Comparison of ENCODE assay signal across 1 cellular context in the genomic region with DNA sequence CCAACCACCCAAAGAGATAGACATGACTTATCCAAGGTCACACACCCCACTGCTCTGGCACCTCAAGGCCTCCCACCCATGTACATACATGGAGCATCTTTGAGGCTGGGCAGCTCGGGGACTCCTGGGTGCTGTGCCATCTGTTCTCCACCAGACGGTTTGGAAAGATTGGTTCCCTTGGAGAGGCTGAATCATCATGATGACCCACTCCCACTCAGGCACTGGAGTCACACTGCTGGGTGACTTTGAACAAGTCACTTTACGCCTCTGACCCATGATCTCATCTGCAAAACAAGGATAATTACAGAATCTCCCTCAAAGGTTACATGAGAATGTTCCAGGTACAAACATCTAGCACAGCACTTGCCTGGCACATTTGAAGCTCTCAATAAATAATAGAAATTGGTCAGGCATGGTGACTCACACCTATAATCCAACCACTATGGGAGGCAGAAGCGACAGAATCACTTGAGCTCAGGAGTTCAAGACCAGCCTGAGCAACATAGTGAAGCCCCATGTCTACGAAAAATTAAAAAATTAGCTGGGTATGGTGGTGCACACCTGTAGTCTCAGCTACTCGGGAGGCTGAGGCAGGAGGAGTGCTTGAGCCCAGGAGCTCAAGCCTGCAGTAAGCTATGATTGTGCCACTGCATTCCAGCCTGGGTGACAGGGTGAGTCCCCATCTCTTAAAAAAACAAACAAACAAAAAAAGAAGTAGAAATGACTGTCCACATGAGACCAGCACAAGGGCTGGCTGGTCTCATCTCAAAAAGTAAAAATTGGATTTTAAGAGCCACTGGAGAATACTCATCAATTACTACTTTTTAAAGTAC.
A peak's percentile ranks its signal among the peaks of the same experiment; 100 is the strongest.
TF ChIP-seq lines count a peak whose summit lies in the region.

No MANE protein-coding gene starts in this region.

TF ChIP-seq in HEK293, 187 proteins besides CTCF, POLR2A, EP300 and RAD21 (continued from another document and continues in another):
- TF ChIP-seq, protein P1, sequence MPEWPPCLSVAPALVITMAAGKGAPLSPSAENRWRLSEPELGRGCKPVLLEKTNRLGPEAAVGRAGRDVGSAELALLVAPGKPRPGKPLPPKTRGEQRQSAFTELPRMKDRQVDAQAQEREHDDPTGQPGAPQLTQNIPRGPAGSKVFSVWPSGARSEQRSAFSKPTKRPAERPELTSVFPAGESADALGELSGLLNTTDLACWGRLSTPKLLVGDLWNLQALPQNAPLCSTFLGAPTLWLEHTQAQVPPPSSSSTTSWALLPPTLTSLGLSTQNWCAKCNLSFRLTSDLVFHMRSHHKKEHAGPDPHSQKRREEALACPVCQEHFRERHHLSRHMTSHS (tag by site-specific recombination; IDR thresholded peaks at IDR 0.05): no peak
- TF ChIP-seq SCRT1 (tag by site-specific recombination; IDR thresholded peaks at IDR 0.05; ENCODE audit: borderline replicate concordance): peak; percentile 68; the same call in 1 of the 2 replicates
- no peak for TF ChIP-seq ZNF426 (tag by site-specific recombination; IDR thresholded peaks at IDR 0.05)
- TF ChIP-seq ZFP37 (tag by site-specific recombination; IDR thresholded peaks at IDR 0.05): no peak; the same call in 1 of the 2 replicates
- TF ChIP-seq, protein P2, sequence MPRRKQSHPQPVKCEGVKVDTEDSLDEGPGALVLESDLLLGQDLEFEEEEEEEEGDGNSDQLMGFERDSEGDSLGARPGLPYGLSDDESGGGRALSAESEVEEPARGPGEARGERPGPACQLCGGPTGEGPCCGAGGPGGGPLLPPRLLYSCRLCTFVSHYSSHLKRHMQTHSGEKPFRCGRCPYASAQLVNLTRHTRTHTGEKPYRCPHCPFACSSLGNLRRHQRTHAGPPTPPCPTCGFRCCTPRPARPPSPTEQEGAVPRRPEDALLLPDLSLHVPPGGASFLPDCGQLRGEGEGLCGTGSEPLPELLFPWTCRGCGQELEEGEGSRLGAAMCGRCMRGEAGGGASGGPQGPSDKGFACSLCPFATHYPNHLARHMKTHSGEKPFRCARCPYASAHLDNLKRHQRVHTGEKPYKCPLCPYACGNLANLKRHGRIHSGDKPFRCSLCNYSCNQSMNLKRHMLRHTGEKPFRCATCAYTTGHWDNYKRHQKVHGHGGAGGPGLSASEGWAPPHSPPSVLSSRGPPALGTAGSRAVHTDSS (tag by site-specific recombination; IDR thresholded peaks at IDR 0.05): no peak
- TF ChIP-seq, protein P3, sequence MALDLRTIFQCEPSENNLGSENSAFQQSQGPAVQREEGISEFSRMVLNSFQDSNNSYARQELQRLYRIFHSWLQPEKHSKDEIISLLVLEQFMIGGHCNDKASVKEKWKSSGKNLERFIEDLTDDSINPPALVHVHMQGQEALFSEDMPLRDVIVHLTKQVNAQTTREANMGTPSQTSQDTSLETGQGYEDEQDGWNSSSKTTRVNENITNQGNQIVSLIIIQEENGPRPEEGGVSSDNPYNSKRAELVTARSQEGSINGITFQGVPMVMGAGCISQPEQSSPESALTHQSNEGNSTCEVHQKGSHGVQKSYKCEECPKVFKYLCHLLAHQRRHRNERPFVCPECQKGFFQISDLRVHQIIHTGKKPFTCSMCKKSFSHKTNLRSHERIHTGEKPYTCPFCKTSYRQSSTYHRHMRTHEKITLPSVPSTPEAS (tag by site-specific recombination; IDR thresholded peaks at IDR 0.05): no peak; the same call in 1 of the 2 replicates
- TF ChIP-seq ZNF670 (tag by site-specific recombination; IDR thresholded peaks at IDR 0.05; ENCODE audit: low read depth): no peak
- TF ChIP-seq EGR2 (tag by site-specific recombination; IDR thresholded peaks at IDR 0.05; ENCODE audit: low read depth): peak; percentile 56; the same call in 1 of the 2 replicates
- TF ChIP-seq HOXC10 (CRISPR knock-in tag; IDR thresholded peaks at IDR 0.05): no peak
- TF ChIP-seq ZNF311 (tag by site-specific recombination; IDR thresholded peaks at IDR 0.05; ENCODE audit: borderline replicate concordance): no peak
- no peak for TF ChIP-seq ZNF521 (tag by site-specific recombination; IDR thresholded peaks at IDR 0.05)
- TF ChIP-seq ZIC2 (tag by site-specific recombination; IDR thresholded peaks at IDR 0.05): no peak; the same call in 1 of the 2 replicates
- TF ChIP-seq, protein P4, sequence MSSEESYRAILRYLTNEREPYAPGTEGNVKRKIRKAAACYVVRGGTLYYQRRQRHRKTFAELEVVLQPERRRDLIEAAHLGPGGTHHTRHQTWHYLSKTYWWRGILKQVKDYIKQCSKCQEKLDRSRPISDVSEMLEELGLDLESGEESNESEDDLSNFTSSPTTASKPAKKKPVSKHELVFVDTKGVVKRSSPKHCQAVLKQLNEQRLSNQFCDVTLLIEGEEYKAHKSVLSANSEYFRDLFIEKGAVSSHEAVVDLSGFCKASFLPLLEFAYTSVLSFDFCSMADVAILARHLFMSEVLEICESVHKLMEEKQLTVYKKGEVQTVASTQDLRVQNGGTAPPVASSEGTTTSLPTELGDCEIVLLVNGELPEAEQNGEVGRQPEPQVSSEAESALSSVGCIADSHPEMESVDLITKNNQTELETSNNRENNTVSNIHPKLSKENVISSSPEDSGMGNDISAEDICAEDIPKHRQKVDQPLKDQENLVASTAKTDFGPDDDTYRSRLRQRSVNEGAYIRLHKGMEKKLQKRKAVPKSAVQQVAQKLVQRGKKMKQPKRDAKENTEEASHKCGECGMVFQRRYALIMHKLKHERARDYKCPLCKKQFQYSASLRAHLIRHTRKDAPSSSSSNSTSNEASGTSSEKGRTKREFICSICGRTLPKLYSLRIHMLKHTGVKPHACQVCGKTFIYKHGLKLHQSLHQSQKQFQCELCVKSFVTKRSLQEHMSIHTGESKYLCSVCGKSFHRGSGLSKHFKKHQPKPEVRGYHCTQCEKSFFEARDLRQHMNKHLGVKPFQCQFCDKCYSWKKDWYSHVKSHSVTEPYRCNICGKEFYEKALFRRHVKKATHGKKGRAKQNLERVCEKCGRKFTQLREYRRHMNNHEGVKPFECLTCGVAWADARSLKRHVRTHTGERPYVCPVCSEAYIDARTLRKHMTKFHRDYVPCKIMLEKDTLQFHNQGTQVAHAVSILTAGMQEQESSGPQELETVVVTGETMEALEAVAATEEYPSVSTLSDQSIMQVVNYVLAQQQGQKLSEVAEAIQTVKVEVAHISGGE (tag by site-specific recombination; conservative IDR thresholded peaks at IDR 0.05; ENCODE audit: low read depth): no peak
- TF ChIP-seq OVOL3 (tag by site-specific recombination; IDR thresholded peaks at IDR 0.05): no peak; the same call in 1 of the 2 replicates
- TF ChIP-seq ZNF658 (tag by site-specific recombination; IDR thresholded peaks at IDR 0.05): no peak
- no peak for TF ChIP-seq ZNF155 (tag by site-specific recombination; IDR thresholded peaks at IDR 0.05)
- no peak for TF ChIP-seq ZNF140 (tag by site-specific recombination; IDR thresholded peaks at IDR 0.05)
- no peak for TF ChIP-seq ZNF157 (tag by site-specific recombination; IDR thresholded peaks at IDR 0.05)
- TF ChIP-seq GLIS2 (tag by site-specific recombination; IDR thresholded peaks at IDR 0.05): no peak
- TF ChIP-seq ZNF121 (tag by site-specific recombination; IDR thresholded peaks at IDR 0.05): no peak
- TF ChIP-seq ZNF24 (tag by site-specific recombination; IDR thresholded peaks at IDR 0.05): no peak; the same call in 1 of the 2 replicates
- TF ChIP-seq, protein P5, sequence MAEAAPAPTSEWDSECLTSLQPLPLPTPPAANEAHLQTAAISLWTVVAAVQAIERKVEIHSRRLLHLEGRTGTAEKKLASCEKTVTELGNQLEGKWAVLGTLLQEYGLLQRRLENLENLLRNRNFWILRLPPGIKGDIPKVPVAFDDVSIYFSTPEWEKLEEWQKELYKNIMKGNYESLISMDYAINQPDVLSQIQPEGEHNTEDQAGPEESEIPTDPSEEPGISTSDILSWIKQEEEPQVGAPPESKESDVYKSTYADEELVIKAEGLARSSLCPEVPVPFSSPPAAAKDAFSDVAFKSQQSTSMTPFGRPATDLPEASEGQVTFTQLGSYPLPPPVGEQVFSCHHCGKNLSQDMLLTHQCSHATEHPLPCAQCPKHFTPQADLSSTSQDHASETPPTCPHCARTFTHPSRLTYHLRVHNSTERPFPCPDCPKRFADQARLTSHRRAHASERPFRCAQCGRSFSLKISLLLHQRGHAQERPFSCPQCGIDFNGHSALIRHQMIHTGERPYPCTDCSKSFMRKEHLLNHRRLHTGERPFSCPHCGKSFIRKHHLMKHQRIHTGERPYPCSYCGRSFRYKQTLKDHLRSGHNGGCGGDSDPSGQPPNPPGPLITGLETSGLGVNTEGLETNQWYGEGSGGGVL (tag by site-specific recombination; IDR thresholded peaks at IDR 0.05): no peak
- no peak for TF ChIP-seq ZNF114 (tag by site-specific recombination; IDR thresholded peaks at IDR 0.05)
- no peak for TF ChIP-seq ZNF302 (tag by site-specific recombination; IDR thresholded peaks at IDR 0.05; ENCODE audit: low read depth)
- TF ChIP-seq ZFP3 (tag by site-specific recombination; IDR thresholded peaks at IDR 0.05; ENCODE audit: low read depth): no peak
- no peak for TF ChIP-seq ZNF707 (tag by site-specific recombination; IDR thresholded peaks at IDR 0.05)
- TF ChIP-seq, protein P6, sequence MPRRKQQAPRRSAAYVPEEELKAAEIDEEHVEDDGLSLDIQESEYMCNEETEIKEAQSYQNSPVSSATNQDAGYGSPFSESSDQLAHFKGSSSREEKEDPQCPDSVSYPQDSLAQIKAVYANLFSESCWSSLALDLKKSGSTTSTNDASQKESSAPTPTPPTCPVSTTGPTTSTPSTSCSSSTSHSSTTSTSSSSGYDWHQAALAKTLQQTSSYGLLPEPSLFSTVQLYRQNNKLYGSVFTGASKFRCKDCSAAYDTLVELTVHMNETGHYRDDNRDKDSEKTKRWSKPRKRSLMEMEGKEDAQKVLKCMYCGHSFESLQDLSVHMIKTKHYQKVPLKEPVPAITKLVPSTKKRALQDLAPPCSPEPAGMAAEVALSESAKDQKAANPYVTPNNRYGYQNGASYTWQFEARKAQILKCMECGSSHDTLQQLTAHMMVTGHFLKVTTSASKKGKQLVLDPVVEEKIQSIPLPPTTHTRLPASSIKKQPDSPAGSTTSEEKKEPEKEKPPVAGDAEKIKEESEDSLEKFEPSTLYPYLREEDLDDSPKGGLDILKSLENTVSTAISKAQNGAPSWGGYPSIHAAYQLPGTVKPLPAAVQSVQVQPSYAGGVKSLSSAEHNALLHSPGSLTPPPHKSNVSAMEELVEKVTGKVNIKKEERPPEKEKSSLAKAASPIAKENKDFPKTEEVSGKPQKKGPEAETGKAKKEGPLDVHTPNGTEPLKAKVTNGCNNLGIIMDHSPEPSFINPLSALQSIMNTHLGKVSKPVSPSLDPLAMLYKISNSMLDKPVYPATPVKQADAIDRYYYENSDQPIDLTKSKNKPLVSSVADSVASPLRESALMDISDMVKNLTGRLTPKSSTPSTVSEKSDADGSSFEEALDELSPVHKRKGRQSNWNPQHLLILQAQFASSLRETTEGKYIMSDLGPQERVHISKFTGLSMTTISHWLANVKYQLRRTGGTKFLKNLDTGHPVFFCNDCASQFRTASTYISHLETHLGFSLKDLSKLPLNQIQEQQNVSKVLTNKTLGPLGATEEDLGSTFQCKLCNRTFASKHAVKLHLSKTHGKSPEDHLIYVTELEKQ (tag by site-specific recombination; IDR thresholded peaks at IDR 0.05; ENCODE audit: borderline replicate concordance): peak; percentile 45; the same call in 1 of the 2 replicates
- TF ChIP-seq ZNF629 (tag by site-specific recombination; IDR thresholded peaks at IDR 0.05): peak; percentile 78
- TF ChIP-seq ZNF391 (tag by site-specific recombination; IDR thresholded peaks at IDR 0.05; ENCODE audit: borderline replicate concordance, low read depth): 0 out of 2 replicates have a peak, but pooled peaks have one; percentile 13
- 0 out of 2 replicates have a peak, but pooled peaks have one; percentile 17 for TF ChIP-seq ZNF394 (tag by site-specific recombination; IDR thresholded peaks at IDR 0.05; ENCODE audit: borderline replicate concordance)
- peak; percentile 75 for TF ChIP-seq ZFHX2 (tag by site-specific recombination; conservative IDR thresholded peaks at IDR 0.05)
- TF ChIP-seq, protein P7, sequence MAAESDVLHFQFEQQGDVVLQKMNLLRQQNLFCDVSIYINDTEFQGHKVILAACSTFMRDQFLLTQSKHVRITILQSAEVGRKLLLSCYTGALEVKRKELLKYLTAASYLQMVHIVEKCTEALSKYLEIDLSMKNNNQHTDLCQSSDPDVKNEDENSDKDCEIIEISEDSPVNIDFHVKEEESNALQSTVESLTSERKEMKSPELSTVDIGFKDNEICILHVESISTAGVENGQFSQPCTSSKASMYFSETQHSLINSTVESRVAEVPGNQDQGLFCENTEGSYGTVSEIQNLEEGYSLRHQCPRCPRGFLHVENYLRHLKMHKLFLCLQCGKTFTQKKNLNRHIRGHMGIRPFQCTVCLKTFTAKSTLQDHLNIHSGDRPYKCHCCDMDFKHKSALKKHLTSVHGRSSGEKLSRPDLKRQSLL (tag by site-specific recombination; IDR thresholded peaks at IDR 0.05): peak; percentile 63; the same call in 1 of the 2 replicates
- peak; percentile 29; the same call in 1 of the 2 replicates for TF ChIP-seq ZNF600 (tag by site-specific recombination; IDR thresholded peaks at IDR 0.05)
- no peak for TF ChIP-seq ZNF175 (tag by site-specific recombination; IDR thresholded peaks at IDR 0.05)
- TF ChIP-seq GFI1B (tag by site-specific recombination; IDR thresholded peaks at IDR 0.05): no peak
- no peak for TF ChIP-seq ZNF433 (tag by site-specific recombination; IDR thresholded peaks at IDR 0.05; ENCODE audit: low read depth)
- no peak for TF ChIP-seq ZEB2 (tag by site-specific recombination; IDR thresholded peaks at IDR 0.05)
- no peak for TF ChIP-seq ZNF548 (tag by site-specific recombination; IDR thresholded peaks at IDR 0.05)
- TF ChIP-seq ZNF202 (tag by site-specific recombination; IDR thresholded peaks at IDR 0.05; ENCODE audit: borderline replicate concordance): no peak
- TF ChIP-seq, protein P8, sequence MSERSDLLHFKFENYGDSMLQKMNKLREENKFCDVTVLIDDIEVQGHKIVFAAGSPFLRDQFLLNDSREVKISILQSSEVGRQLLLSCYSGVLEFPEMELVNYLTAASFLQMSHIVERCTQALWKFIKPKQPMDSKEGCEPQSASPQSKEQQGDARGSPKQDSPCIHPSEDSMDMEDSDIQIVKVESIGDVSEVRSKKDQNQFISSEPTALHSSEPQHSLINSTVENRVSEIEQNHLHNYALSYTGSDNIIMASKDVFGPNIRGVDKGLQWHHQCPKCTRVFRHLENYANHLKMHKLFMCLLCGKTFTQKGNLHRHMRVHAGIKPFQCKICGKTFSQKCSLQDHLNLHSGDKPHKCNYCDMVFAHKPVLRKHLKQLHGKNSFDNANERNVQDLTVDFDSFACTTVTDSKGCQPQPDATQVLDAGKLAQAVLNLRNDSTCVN (tag by site-specific recombination; optimal IDR thresholded peaks at IDR 0.05): peak; percentile 1
- no peak for TF ChIP-seq SALL2 (tag by site-specific recombination; IDR thresholded peaks at IDR 0.05; ENCODE audit: borderline replicate concordance)
- TF ChIP-seq KLF10 (tag by site-specific recombination; IDR thresholded peaks at IDR 0.05): no peak
- TF ChIP-seq, protein P9, sequence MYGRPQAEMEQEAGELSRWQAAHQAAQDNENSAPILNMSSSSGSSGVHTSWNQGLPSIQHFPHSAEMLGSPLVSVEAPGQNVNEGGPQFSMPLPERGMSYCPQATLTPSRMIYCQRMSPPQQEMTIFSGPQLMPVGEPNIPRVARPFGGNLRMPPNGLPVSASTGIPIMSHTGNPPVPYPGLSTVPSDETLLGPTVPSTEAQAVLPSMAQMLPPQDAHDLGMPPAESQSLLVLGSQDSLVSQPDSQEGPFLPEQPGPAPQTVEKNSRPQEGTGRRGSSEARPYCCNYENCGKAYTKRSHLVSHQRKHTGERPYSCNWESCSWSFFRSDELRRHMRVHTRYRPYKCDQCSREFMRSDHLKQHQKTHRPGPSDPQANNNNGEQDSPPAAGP (tag by site-specific recombination; IDR thresholded peaks at IDR 0.05): no peak
- no peak for TF ChIP-seq ZNF571 (tag by site-specific recombination; IDR thresholded peaks at IDR 0.05)
- TF ChIP-seq ZNF701 (tag by site-specific recombination; IDR thresholded peaks at IDR 0.05): no peak
